ENCODE assay signal across 1 cellular context in the genomic region with DNA sequence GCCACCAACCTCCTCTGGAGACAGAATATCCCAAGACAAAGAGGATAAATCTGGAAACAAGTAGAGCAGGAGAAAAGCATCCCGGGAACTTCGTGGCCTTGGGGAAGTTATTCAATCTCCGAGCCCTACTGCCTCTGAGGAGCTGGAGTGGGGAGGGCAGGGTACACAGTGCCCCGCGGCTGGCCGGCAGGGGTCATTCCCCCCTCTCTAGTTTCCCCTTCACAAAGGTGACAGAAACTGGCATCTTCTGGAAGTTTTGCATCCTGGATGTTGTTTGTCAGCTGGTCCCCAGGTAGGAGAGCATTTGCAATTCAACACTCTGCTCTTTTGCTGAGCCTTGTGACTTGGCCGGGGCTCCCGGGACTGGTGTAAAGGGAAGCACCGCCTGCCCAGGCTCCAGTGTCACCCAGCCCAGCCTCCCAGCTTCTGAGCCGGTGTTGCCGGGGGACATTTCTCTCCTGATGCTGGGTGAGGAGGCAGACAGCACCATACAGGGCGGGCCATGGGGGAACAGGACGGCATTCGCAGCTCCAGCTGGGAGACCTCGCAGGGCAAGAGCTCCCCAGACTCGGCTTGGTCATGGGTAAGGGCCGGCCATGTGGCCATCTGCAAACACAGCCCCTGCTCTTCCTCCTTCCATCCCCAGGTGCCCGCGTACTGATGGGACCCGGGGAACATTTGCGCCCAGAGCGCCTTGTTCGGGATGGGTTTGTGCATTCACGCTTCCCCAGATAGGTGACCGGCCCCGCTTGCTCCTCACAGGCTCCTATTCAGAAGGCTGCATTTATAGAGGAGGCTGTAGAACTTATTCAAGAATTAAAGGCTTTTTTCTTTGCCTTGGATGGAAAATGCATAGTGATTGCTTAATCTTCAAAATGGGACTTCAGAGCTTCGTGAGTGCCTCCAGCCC.
TF ChIP-seq lines count a peak whose summit lies in the region.

No MANE protein-coding gene starts in this region.

TF ChIP-seq in HepG2, 621 proteins besides CTCF, POLR2A, EP300 and RAD21:
- TF ChIP-seq, protein P1, sequence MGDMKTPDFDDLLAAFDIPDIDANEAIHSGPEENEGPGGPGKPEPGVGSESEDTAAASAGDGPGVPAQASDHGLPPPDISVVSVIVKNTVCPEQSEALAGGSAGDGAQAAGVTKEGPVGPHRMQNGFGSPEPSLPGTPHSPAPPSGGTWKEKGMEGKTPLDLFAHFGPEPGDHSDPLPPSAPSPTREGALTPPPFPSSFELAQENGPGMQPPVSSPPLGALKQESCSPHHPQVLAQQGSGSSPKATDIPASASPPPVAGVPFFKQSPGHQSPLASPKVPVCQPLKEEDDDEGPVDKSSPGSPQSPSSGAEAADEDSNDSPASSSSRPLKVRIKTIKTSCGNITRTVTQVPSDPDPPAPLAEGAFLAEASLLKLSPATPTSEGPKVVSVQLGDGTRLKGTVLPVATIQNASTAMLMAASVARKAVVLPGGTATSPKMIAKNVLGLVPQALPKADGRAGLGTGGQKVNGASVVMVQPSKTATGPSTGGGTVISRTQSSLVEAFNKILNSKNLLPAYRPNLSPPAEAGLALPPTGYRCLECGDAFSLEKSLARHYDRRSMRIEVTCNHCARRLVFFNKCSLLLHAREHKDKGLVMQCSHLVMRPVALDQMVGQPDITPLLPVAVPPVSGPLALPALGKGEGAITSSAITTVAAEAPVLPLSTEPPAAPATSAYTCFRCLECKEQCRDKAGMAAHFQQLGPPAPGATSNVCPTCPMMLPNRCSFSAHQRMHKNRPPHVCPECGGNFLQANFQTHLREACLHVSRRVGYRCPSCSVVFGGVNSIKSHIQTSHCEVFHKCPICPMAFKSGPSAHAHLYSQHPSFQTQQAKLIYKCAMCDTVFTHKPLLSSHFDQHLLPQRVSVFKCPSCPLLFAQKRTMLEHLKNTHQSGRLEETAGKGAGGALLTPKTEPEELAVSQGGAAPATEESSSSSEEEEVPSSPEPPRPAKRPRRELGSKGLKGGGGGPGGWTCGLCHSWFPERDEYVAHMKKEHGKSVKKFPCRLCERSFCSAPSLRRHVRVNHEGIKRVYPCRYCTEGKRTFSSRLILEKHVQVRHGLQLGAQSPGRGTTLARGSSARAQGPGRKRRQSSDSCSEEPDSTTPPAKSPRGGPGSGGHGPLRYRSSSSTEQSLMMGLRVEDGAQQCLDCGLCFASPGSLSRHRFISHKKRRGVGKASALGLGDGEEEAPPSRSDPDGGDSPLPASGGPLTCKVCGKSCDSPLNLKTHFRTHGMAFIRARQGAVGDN (CRISPR knock-in tag; IDR thresholded peaks at IDR 0.05), result 0 out of 2 replicates have a peak, but pooled peaks have one; percentile 1
- no peak for TF ChIP-seq CENPBD1 (CRISPR knock-in tag; IDR thresholded peaks at IDR 0.05; ENCODE audit: borderline replicate concordance, low read depth)
TF ChIP-seq in HepG2: peak in this region for 1.
